ENCODE assay signal across 10 cellular contexts in genomic region chr5:6733411-6734242, GRCh38. TPM values are rescaled to one million over a fixed set of nuclear protein-coding genes. Genes with fewer than 3 reads are reported as not detected.
A peak's percentile ranks its signal among the peaks of the same experiment; 100 is the strongest.
DNase-seq lines count a peak whose midpoint lies in the region; ATAC-seq and TF ChIP-seq lines count a peak whose summit lies in the region.
"Had no signal": no experiment of that assay in that cellular context is flagged by ENCODE, and none has a peak within 500 bp of the region (broad histone marks: within the 10 kb centered on the region; RNA-seq: fewer than 3 reads in every experiment).

No MANE protein-coding gene starts in this region.

- intact Hi-C loops in naive thymus-derived CD4-positive, alpha-beta T cell (cut with micrococcal nuclease) = no loop called here

- H3K4me1 ChIP-seq in naive thymus-derived CD4-positive, alpha-beta T cell (ENCODE audit: control insufficient read depth in 2 of 2, insufficient read depth in 2 of 2, low read length in 2 of 2) = peaks cover 17 to 32% of the 10 kb centered on the region in 2 donors
- peaks cover 12% of the 10 kb centered on the region for H3K4me1 ChIP-seq in BE2C

- POLR2A ChIA-PET in naive thymus-derived CD4-positive, alpha-beta T cell (lab: Charles Lee) = interaction anchor here (0.9 to 1.1 kb wide), 2 partner anchors 12 to 18 kb away, joined by 3 to 5 read pairs; no protein-coding TSS in a partner anchor

- no peak overlapping the region for H3K27ac ChIP-seq in naive thymus-derived CD4-positive, alpha-beta T cell (ENCODE audit: low read depth, low read length)

- H3K4me3 Mint-ChIP-seq in central memory CD8-positive, alpha-beta T cell = no peak overlapping the region
- H3K4me3 Mint-ChIP-seq in naive thymus-derived CD4-positive, alpha-beta T cell = no peak overlapping the region

- no peaks in the 10 kb centered on the region for H3K27me3 ChIP-seq in naive thymus-derived CD4-positive, alpha-beta T cell (ENCODE audit: control insufficient read depth in 2 of 2, insufficient read depth in 2 of 2, low read length in 2 of 2)
- H3K27me3 ChIP-seq in BE2C = no peaks in the 10 kb centered on the region

- CTCF ChIA-PET in naive thymus-derived CD4-positive, alpha-beta T cell (lab: Charles Lee) = no interaction called here

- H3K4me1 Mint-ChIP-seq in central memory CD8-positive, alpha-beta T cell = peaks cover 56% of the 10 kb centered on the region
- H3K4me1 Mint-ChIP-seq in naive thymus-derived CD4-positive, alpha-beta T cell = peaks cover 46 to 85% (median 72%) of the 10 kb centered on the region in 7 donors

- no peaks in the 10 kb centered on the region for H3K27me3 Mint-ChIP-seq in central memory CD8-positive, alpha-beta T cell
- H3K27me3 Mint-ChIP-seq in naive thymus-derived CD4-positive, alpha-beta T cell = no peaks in the 10 kb centered on the region

- no peaks in the 10 kb centered on the region for H3K9me3 Mint-ChIP-seq in central memory CD8-positive, alpha-beta T cell
- no peaks in the 10 kb centered on the region for H3K9me3 Mint-ChIP-seq in naive thymus-derived CD4-positive, alpha-beta T cell

- no peaks in the 10 kb centered on the region for H3K9me3 ChIP-seq in naive thymus-derived CD4-positive, alpha-beta T cell (ENCODE audit: control insufficient read depth in 2 of 3, low read length in 3 of 3)
- no peaks in the 10 kb centered on the region for H3K9me3 ChIP-seq in BE2C

- in situ Hi-C loops in KBM-7 (cut with MboI; ENCODE audit: low pct_unique_long_range_greater_than_20kb, low sequenced_read_pairs) = no loop called here

- peaks cover 14% of the 10 kb centered on the region for H3K36me3 Mint-ChIP-seq in central memory CD8-positive, alpha-beta T cell (ENCODE audit: insufficient read depth)
- H3K36me3 Mint-ChIP-seq in naive thymus-derived CD4-positive, alpha-beta T cell = peaks cover 0 to 25% (median 4%) of the 10 kb centered on the region in 5 donors

- H3K4me3 ChIP-seq in AG10803 (ENCODE audit: low read length) (no peak overlapping the region), BE2C (ENCODE audit: low read depth, low read length) (no peak overlapping the region)
- no peak overlapping the region for H3K4me3 ChIP-seq in naive thymus-derived CD4-positive, alpha-beta T cell (ENCODE audit: low read length)

- no peak for TF ChIP-seq CTCF in AG10803 (conservative IDR thresholded peaks at IDR 0.05; ENCODE audit: low read length)
- no peak for TF ChIP-seq CTCF in BE2C (IDR thresholded peaks at IDR 0.05; ENCODE audit: low read depth, low read length)

- peaks cover 0 to 22% (median 4%) of the 10 kb centered on the region in 3 experiments for H3K36me3 ChIP-seq in naive thymus-derived CD4-positive, alpha-beta T cell (ENCODE audit: control insufficient read depth in 2 of 3, insufficient read depth in 3 of 3, low read length in 3 of 3)
- H3K36me3 ChIP-seq in BE2C = peaks cover 16% of the 10 kb centered on the region

- peak; percentile 69 for DNase-seq in AG10803 (ENCODE audit: low read depth)
- peak; percentile 29 for DNase-seq in LHCN-M2 (ENCODE audit: low read depth)
- DNase-seq in central memory CD8-positive, alpha-beta T cell (ENCODE audit: low spot score in 2 of 2) = no peak
- no peak for DNase-seq in naive thymus-derived CD4-positive, alpha-beta T cell
- DNase-seq in BE2C = no peak
- no peak for DNase-seq in KBM-7
- no peak for DNase-seq in stimulated activated CD4-positive, alpha-beta T cell treated with anti-CD3 and anti-CD28 coated beads, Interleukin-1b, Interleukin-23, amount 100 ng/mL, for 48 hours
- DNase-seq: activated CD4-positive, alpha-beta T cell treated with anti-CD3 and anti-CD28 coated beads, Interleukin-2, amount 50 U/mL, for 4 hours; effector memory CD4-positive, alpha-beta T cell had no signal

- no peak for ATAC-seq in central memory CD8-positive, alpha-beta T cell (replicated peaks; ENCODE audit: extremely low read depth, poor library complexity, severe bottlenecking)
- ATAC-seq in naive thymus-derived CD4-positive, alpha-beta T cell = no peak
- no peak for ATAC-seq in HG03045 (IDR thresholded peaks at IDR 0.05; ENCODE audit: unreplicated experiment)

- H3K27ac Mint-ChIP-seq in central memory CD8-positive, alpha-beta T cell (ENCODE audit: low read depth) = peak overlapping the region; percentile 29
- H3K27ac Mint-ChIP-seq in naive thymus-derived CD4-positive, alpha-beta T cell = peak overlapping the region in 8 of 9 donors; percentile 2 to 80 (median 50)

RNA-seq across cellular contexts. Expression of gene TENT4A, which starts 20.4 kb away (rescaled TPM):
- total RNA-seq in LHCN-M2 (2014; rRNA removed) = 13.2 and 14.6 TPM in 2 replicates
- 10.7 TPM for polyA plus RNA-seq in LHCN-M2 (2012)
- total RNA-seq in naive thymus-derived CD4-positive, alpha-beta T cell = 10 to 100 TPM; 34.9 to 61.4 (median 52.2) TPM
- polyA plus RNA-seq in naive thymus-derived CD4-positive, alpha-beta T cell = 1 to 10 TPM; 1.6 to 2.2 TPM
- polyA plus RNA-seq in BE2C (2012; ENCODE audit: insufficient read depth, insufficient read length, low read depth) = 39.4 TPM

Comparison
In these comparisons a context has a peak if more than half of its experiments do, and no peak if none do; other contexts are left out.
1. DNase-seq: peak in AG10803 (single experiment) and LHCN-M2 (single experiment); none in central memory CD8-positive, alpha-beta T cell (0 of 2), naive thymus-derived CD4-positive, alpha-beta T cell (0 of 9), BE2C (single experiment), KBM-7 (single experiment) and stimulated activated CD4-positive, alpha-beta T cell treated with anti-CD3 and anti-CD28 coated beads, Interleukin-1b, Interleukin-23, amount 100 ng/mL, for 48 hours (single experiment).